ENCODE assay signal across 20 cellular contexts in the genomic region with DNA sequence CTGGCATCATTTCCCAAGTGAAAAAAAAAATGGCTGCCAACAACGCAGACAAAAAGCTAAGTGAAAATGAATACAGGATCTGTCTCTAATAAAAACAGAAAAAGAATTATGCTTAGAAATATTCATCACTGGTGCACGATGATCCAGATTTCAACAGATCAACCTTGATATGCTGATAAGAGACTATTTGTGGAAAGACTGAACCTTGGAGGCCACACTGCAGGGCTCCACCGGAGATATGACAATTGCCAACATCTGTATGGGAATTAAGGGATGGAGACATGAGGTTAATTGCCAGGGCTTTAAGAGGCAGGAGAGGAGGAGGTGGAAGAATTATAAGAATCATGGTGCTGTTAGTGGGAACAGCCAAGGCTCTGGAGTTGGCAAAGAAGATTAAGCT. TPM values are rescaled to one million over a fixed set of nuclear protein-coding genes. Genes with fewer than 3 reads are reported as not detected.
DNase-seq lines count a peak whose midpoint lies in the region; ATAC-seq and TF ChIP-seq lines count a peak whose summit lies in the region.
"Had no signal": no experiment of that assay in that cellular context is flagged by ENCODE, and none has a peak within 500 bp of the region (broad histone marks: within the 10 kb centered on the region; RNA-seq: fewer than 3 reads in every experiment).

No MANE protein-coding gene starts in this region.

- no peaks in the 10 kb centered on the region for H3K9me3 ChIP-seq in SK-N-SH
- H3K9me3 ChIP-seq in RWPE2 (ENCODE audit: severe bottlenecking): no peaks in the 10 kb centered on the region
- no peaks in the 10 kb centered on the region for H3K9me3 ChIP-seq in aorta (ENCODE audit: control insufficient read depth, low read length)
- no peaks in the 10 kb centered on the region for H3K9me3 ChIP-seq in body of pancreas
- H3K9me3 ChIP-seq in gastroesophageal sphincter: no peaks in the 10 kb centered on the region
- H3K9me3 ChIP-seq: MG63 had no signal

- H2AFZ ChIP-seq in SK-N-SH (ENCODE audit: low read depth): no peak overlapping the region

- no peak for TF ChIP-seq EP300 in SK-N-SH (IDR thresholded peaks at IDR 0.05; ENCODE audit: borderline replicate concordance in 1 of 2, low read depth in 1 of 2, low read length in 1 of 2)
- no peak for TF ChIP-seq EP300 in gastroesophageal sphincter (IDR thresholded peaks at IDR 0.05)

- no peak for TF ChIP-seq POLR2A in body of pancreas (IDR thresholded peaks at IDR 0.05)
- TF ChIP-seq POLR2A in gastroesophageal sphincter (IDR thresholded peaks at IDR 0.05): no peak

- no peaks in the 10 kb centered on the region for H3K36me3 ChIP-seq in SK-N-SH (replicated peaks in 1 of 2; ENCODE audit: control insufficient read depth in 1 of 2, insufficient read depth in 2 of 2, low read length in 1 of 2)
- H3K36me3 ChIP-seq in RWPE2 (ENCODE audit: low read depth): no peaks in the 10 kb centered on the region
- no peaks in the 10 kb centered on the region for H3K36me3 ChIP-seq in aorta (ENCODE audit: control insufficient read depth in 1 of 2, insufficient read depth in 2 of 2, low read length in 1 of 2)
- H3K36me3 ChIP-seq in body of pancreas (replicated peaks in 1 of 2; ENCODE audit: insufficient read depth in 1 of 2, low read depth in 2 of 2): no peaks in the 10 kb centered on the region
- no peaks in the 10 kb centered on the region for H3K36me3 ChIP-seq in gastroesophageal sphincter
- H3K36me3 ChIP-seq: MG63 had no signal

- H3K4me2 ChIP-seq in SK-N-SH: no peak overlapping the region

- DNase-seq in SK-N-SH (no peak), RWPE2 (ENCODE audit: low spot score) (no peak), fibroblast of the aortic adventitia (ENCODE audit: low read depth) (peak; percentile 80), aorta (no peak), UCSD-AML1 (lab: John Stamatoyannopoulos, UW; ENCODE audit: unreplicated experiment) (no peak), body of pancreas (no peak)
- DNase-seq: ACHN; KBM-7; MG63; NCI-H1105 treated with DMSO at 0.1 percent for 48 hours; NCI-H1694; NCI-H2029 treated with DMSO at 0.1 percent for 48 hours; NCI-H2227 treated with DMSO at 0.1 percent for 48 hours; NCI-H510A; NK-92 treated with Interleukin-12 subunit alpha and Interleukin-12 subunit beta, amount 100 ng/mL, for 24 hours; PC-3; SHP77 had no signal

- CTCF ChIA-PET in SK-N-SH (lab: Yijun Ruan, JAX): interaction anchor here (0.9 kb wide), 2 partner anchors 48 to 51 kb away, joined by 3 read pairs; partner anchors contain the start of gene PFDN4

- H3K4me3 ChIP-seq in SK-N-SH (ENCODE audit: low read depth in 2 of 2, low read length in 1 of 2) (no peak overlapping the region), RWPE2 (ENCODE audit: severe bottlenecking) (no peak overlapping the region), fibroblast of the aortic adventitia (ENCODE audit: low read depth, low read length) (no peak overlapping the region), aorta (ENCODE audit: low read length in 2 of 2) (no peak overlapping the region), body of pancreas (no peak overlapping the region), gastroesophageal sphincter (no peak overlapping the region)
- H3K4me3 ChIP-seq: MG63 had no signal

- no peaks in the 10 kb centered on the region for H3K9me2 ChIP-seq in SK-N-SH

- no peaks in the 10 kb centered on the region for H4K20me1 ChIP-seq in SK-N-SH (ENCODE audit: insufficient read depth)

- POLR2A ChIA-PET in SK-N-SH (lab: Yijun Ruan, JAX): no interaction called here

- peak overlapping the region in 1 of 2 experiments; percentile 74; a peak in 2 of 4 replicates for H3K27ac ChIP-seq in SK-N-SH (ENCODE audit: low read depth in 2 of 2, low read length in 1 of 2)
- peak overlapping the region; percentile 75 for H3K27ac ChIP-seq in RWPE2 (ENCODE audit: poor library complexity, severe bottlenecking)
- H3K27ac ChIP-seq in aorta (ENCODE audit: low read depth in 1 of 2, low read length in 2 of 2): no peak overlapping the region
- no peak overlapping the region for H3K27ac ChIP-seq in body of pancreas
- no peak overlapping the region for H3K27ac ChIP-seq in gastroesophageal sphincter
- H3K27ac ChIP-seq: 22Rv1 had no signal

- H3K27me3 ChIP-seq in SK-N-SH (ENCODE audit: insufficient read depth) (no peaks in the 10 kb centered on the region), RWPE2 (ENCODE audit: insufficient read depth, poor library complexity, severe bottlenecking) (no peaks in the 10 kb centered on the region), aorta (ENCODE audit: control insufficient read depth in 1 of 2, insufficient read depth in 2 of 2, low read length in 1 of 2) (no peaks in the 10 kb centered on the region), body of pancreas (no peaks in the 10 kb centered on the region), gastroesophageal sphincter (no peaks in the 10 kb centered on the region)
- H3K27me3 ChIP-seq: MG63 had no signal

- 24% methylated on average over 3 of the region's 3 CpGs for WGBS in SK-N-SH (ENCODE audit: low lambda C conversion rate)
- WGBS in aorta, 2 donors: 5 to 9% methylated on average over 3 of the region's 3 CpGs
- WGBS in body of pancreas, 2 donors: 67 to 69% methylated on average over 3 of the region's 3 CpGs
- WGBS in gastroesophageal sphincter (ENCODE audit: low coverage in 1 of 2), 2 donors: 75 to 90% methylated on average over 2 to 3 of the region's 3 CpGs

- peaks cover 41% of the 10 kb centered on the region for H3F3A ChIP-seq in SK-N-SH (replicated peaks; ENCODE audit: insufficient read depth)

- intact Hi-C loops in aorta (cut with DNase I): no loop called here
- intact Hi-C loops in body of pancreas (cut with DNase I): no loop called here

- no peak for TF ChIP-seq RAD21 in SK-N-SH (IDR thresholded peaks at IDR 0.05; ENCODE audit: low read length)

- H3K4me1 ChIP-seq in SK-N-SH (ENCODE audit: control insufficient read depth in 1 of 2, insufficient read depth in 2 of 2, low read depth in 1 of 2, low read length in 1 of 2): peaks cover 0 to 24% of the 10 kb centered on the region in 2 experiments; a peak in 2 of 4 replicates
- peaks cover 47% of the 10 kb centered on the region for H3K4me1 ChIP-seq in RWPE2 (ENCODE audit: insufficient read depth, poor library complexity, severe bottlenecking)
- peaks cover 3 to 6% of the 10 kb centered on the region in 2 donors for H3K4me1 ChIP-seq in aorta (ENCODE audit: control insufficient read depth in 1 of 2, insufficient read depth in 2 of 2, low read length in 2 of 2)
- no peaks in the 10 kb centered on the region for H3K4me1 ChIP-seq in body of pancreas
- H3K4me1 ChIP-seq in gastroesophageal sphincter: no peaks in the 10 kb centered on the region

- no peaks in the 10 kb centered on the region for H3K79me2 ChIP-seq in SK-N-SH (ENCODE audit: insufficient read depth)

- TF ChIP-seq CTCF in SK-N-SH (IDR thresholded peaks at IDR 0.05) (no peak), RWPE2 (IDR thresholded peaks at IDR 0.05; ENCODE audit: poor library complexity, severe bottlenecking) (no peak), fibroblast of the aortic adventitia (IDR thresholded peaks at IDR 0.05; ENCODE audit: insufficient read depth, low read length) (no peak), body of pancreas (IDR thresholded peaks at IDR 0.05) (no peak), gastroesophageal sphincter (IDR thresholded peaks at IDR 0.05) (no peak)

- H3K9ac ChIP-seq in SK-N-SH: no peak overlapping the region

- no peak for ATAC-seq in SK-N-SH treated with all-trans-retinoic acid at 6 μM for 48 hours
- no peak for ATAC-seq in RWPE2 (ENCODE audit: low read depth)
- ATAC-seq in aorta (ENCODE audit: low FRiP score): peak; percentile 17
- no peak for ATAC-seq in body of pancreas
- ATAC-seq in gastroesophageal sphincter: no peak
- ATAC-seq: PC-3 had no signal

TF ChIP-seq in SK-N-SH, 30 proteins besides CTCF, POLR2A, EP300 and RAD21:
- TF ChIP-seq RFX5 (IDR thresholded peaks at IDR 0.05; ENCODE audit: low read length) (no peak), MXI1 (IDR thresholded peaks at IDR 0.05; ENCODE audit: low read depth, low read length) (no peak), MEF2A (IDR thresholded peaks at IDR 0.05; ENCODE audit: borderline replicate concordance, low read depth) (0 out of 2 replicates have a peak, but pooled peaks have one; percentile 3)
TF ChIP-seq in SK-N-SH: peak in this region for 1.

TF ChIP-seq in SK-N-SH treated with all-trans-retinoic acid at 6 μM for 48 hours, 23 proteins besides CTCF, POLR2A, EP300 and RAD21:
- TF ChIP-seq, protein P1, sequence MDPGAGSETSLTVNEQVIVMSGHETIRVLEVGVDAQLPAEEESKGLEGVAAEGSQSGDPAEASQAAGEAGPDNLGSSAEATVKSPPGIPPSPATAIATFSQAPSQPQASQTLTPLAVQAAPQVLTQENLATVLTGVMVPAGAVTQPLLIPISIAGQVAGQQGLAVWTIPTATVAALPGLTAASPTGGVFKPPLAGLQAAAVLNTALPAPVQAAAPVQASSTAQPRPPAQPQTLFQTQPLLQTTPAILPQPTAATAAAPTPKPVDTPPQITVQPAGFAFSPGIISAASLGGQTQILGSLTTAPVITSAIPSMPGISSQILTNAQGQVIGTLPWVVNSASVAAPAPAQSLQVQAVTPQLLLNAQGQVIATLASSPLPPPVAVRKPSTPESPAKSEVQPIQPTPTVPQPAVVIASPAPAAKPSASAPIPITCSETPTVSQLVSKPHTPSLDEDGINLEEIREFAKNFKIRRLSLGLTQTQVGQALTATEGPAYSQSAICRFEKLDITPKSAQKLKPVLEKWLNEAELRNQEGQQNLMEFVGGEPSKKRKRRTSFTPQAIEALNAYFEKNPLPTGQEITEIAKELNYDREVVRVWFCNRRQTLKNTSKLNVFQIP (CRISPR knock-in tag; IDR thresholded peaks at IDR 0.05; ENCODE audit: borderline replicate concordance, low read depth): no peak
- TF ChIP-seq RARB (CRISPR knock-in tag; IDR thresholded peaks at IDR 0.05) (no peak), ESRRG (CRISPR knock-in tag; IDR thresholded peaks at IDR 0.05) (no peak), ZNF565 (CRISPR knock-in tag; conservative IDR thresholded peaks at IDR 0.05; ENCODE audit: low read depth) (no peak), TOX (CRISPR knock-in tag; IDR thresholded peaks at IDR 0.05; ENCODE audit: borderline replicate concordance) (no peak)

RNA-seq across cellular contexts. Expression of gene PFDN4, which starts 48.3 kb away (rescaled TPM):
- polyA plus RNA-seq in SK-N-SH (2012; rRNA removed): 44.0 and 51.4 TPM in 2 replicates
- polyA plus RNA-seq in SK-N-SH (2012; cell fraction: cytosol; rRNA removed): 76.2 and 158 TPM in 2 replicates
- polyA plus RNA-seq in SK-N-SH (2012; cell fraction: nucleus; rRNA removed): 6.7 and 19.2 TPM in 2 replicates
- 149 and 1,207 TPM in 2 replicates for total RNA-seq in fibroblast of the aortic adventitia (ENCODE audit: low replicate concordance)
- 10 to 100 TPM; 19.8 to 22.0 TPM for total RNA-seq in aorta
- polyA plus RNA-seq in aorta: 100 to 1,000 TPM in 1 of 2 donors, 10 to 100 TPM in 1; 68.8 to 120 TPM
- total RNA-seq in body of pancreas: 10 to 100 TPM; 16.5 to 48.8 TPM
- 10 to 100 TPM; 39.2 to 91.8 (median 48.5) TPM for total RNA-seq in gastroesophageal sphincter
